ENCODE assay signal across 5 cellular contexts in the genomic region with DNA sequence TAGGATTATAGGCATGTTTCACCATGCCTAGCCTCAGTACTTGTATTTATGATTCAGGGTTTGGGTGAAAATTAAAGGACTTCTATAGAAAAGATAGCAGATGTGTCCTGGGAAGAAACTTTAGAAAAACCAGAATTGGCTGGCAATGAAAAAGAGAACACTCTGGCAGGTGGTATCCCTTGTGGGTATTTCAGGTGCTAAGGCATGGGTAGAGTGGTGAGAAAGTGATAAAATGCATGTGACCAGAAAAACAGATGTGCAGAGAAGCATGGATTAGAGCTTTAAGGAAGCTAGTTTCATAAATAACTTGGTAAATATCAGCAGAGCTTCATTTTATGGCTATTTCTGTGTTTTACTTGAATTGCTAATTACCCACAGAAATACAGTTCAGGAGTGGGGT.
"Had no signal": no experiment of that assay in that cellular context is flagged by ENCODE, and none has a peak within 500 bp of the region (broad histone marks: within the 10 kb centered on the region; RNA-seq: fewer than 3 reads in every experiment).

No MANE protein-coding gene starts in this region.

- H3K27ac ChIP-seq: HL-60 had no signal

- H3K4me3 Mint-ChIP-seq: GM23338, H9, IgD-negative memory B cell had no signal

- DNase-seq: H9, HCEC 1CT had no signal

- H3K4me1 Mint-ChIP-seq: GM23338, IgD-negative memory B cell had no signal

- H3K4me3 ChIP-seq: GM23338 had no signal

- H2AFZ ChIP-seq: GM23338 had no signal

- H3K4me2 ChIP-seq: GM23338 had no signal

- H3K27ac Mint-ChIP-seq: GM23338, H9, IgD-negative memory B cell had no signal

- H3K36me3 Mint-ChIP-seq: IgD-negative memory B cell had no signal

- H3K27me3 Mint-ChIP-seq: IgD-negative memory B cell had no signal
